ENCODE assay signal across 8 cellular contexts in the genomic region with DNA sequence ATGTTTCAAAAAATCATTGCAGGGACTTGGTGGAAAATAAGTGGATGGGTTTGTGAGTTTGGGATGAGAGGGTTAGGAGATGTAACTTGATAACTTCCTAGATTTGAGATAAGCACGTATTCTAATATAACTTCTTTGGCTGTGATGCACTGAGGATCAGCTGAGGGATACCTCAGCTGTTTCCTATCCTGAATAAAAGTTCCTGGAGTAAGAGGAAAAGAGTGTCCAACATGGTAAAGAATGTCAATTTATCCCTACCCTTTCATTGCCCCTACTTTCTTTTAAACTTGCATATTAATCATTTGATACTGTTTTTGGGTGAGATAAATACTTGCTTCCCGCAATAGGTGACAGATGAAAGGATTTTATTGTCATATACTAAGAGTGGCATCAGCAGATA. TPM values are rescaled to one million over a fixed set of nuclear protein-coding genes. Genes with fewer than 3 reads are reported as not detected.
DNase-seq lines count a peak whose midpoint lies in the region; ATAC-seq and TF ChIP-seq lines count a peak whose summit lies in the region.

No MANE protein-coding gene starts in this region.

- H3K9me3 Mint-ChIP-seq in natural killer cell treated with Interleukin-12 subunit alpha and Interleukin-12 subunit beta and Interleukin-15 and Interleukin-18, amount 100 ng/mL, for 72 hours = no peaks in the 10 kb centered on the region

- peak overlapping the region; percentile 80 for H3K27ac ChIP-seq in KOPT-K1 (ENCODE audit: low read depth, low read length, poor library complexity, severe bottlenecking)

- no peak for ATAC-seq in natural killer cell treated with Interleukin-12 subunit alpha and Interleukin-12 subunit beta and Interleukin-15 and Interleukin-18, amount 100 ng/mL, for 72 hours
- no peak for ATAC-seq in GM18858 (IDR thresholded peaks at IDR 0.05; ENCODE audit: unreplicated experiment)

- H3K36me3 Mint-ChIP-seq in natural killer cell treated with Interleukin-12 subunit alpha and Interleukin-12 subunit beta and Interleukin-15 and Interleukin-18, amount 100 ng/mL, for 72 hours = no peaks in the 10 kb centered on the region

- H3K4me1 Mint-ChIP-seq in natural killer cell treated with Interleukin-12 subunit alpha and Interleukin-12 subunit beta and Interleukin-15 and Interleukin-18, amount 100 ng/mL, for 72 hours (ENCODE audit: low read depth in 2 of 2) = peaks cover 35 to 40% of the 10 kb centered on the region in 2 donors

- H3K36me3 ChIP-seq in KOPT-K1 (ENCODE audit: insufficient read depth, low read length) = no peaks in the 10 kb centered on the region

- TF ChIP-seq CTCF in AG09309 (IDR thresholded peaks at IDR 0.05; ENCODE audit: control insufficient read depth, insufficient read depth, low read depth, low read length, missing control alignments) = no peak
- no peak for TF ChIP-seq CTCF in choroid plexus epithelial cell (conservative IDR thresholded peaks at IDR 0.05; ENCODE audit: low read depth, low read length)

- peak overlapping the region; percentile 99 for H3K4me3 Mint-ChIP-seq in natural killer cell treated with Interleukin-12 subunit alpha and Interleukin-12 subunit beta and Interleukin-15 and Interleukin-18, amount 100 ng/mL, for 72 hours

- peak overlapping the region; percentile 89 to 96 for H3K27ac Mint-ChIP-seq in natural killer cell treated with Interleukin-12 subunit alpha and Interleukin-12 subunit beta and Interleukin-15 and Interleukin-18, amount 100 ng/mL, for 72 hours

- DNase-seq in AG09309 (ENCODE audit: low read depth) (no peak), choroid plexus epithelial cell (ENCODE audit: low read depth) (no peak), SIG-M5 (lab: John Stamatoyannopoulos, UW) (no peak)
- DNase-seq in natural killer cell treated with Interleukin-12 subunit alpha and Interleukin-12 subunit beta and Interleukin-15 and Interleukin-18, amount 100 ng/mL, for 72 hours (ENCODE audit: low spot score) = no peak
- no peak for DNase-seq in effector CD8-positive, alpha-beta T cell (lab: John Stamatoyannopoulos, UW)
- no peak for DNase-seq in activated CD4-positive, CD25-positive, alpha-beta regulatory T cell treated with anti-CD3 and anti-CD28 coated beads, Interleukin-2, amount 50 U/mL, for 72 hours

- H3K4me3 ChIP-seq in AG09309 (ENCODE audit: control insufficient read depth, low read depth, low read length) (peak overlapping the region; percentile 93), choroid plexus epithelial cell (ENCODE audit: low read depth, low read length) (peak overlapping the region; percentile 89)

- H3K9me3 ChIP-seq in KOPT-K1 (ENCODE audit: insufficient read depth, low read length, poor library complexity, severe bottlenecking) = no peaks in the 10 kb centered on the region

- H3K27me3 Mint-ChIP-seq in natural killer cell treated with Interleukin-12 subunit alpha and Interleukin-12 subunit beta and Interleukin-15 and Interleukin-18, amount 100 ng/mL, for 72 hours = peaks cover 2 to 5% of the 10 kb centered on the region in 2 donors

RNA-seq across cellular contexts. Expression of a gene that starts 1.5 kb away (rescaled TPM):
- 10 to 100 TPM; 59.7 to 66.9 TPM for total RNA-seq in natural killer cell treated with Interleukin-12 subunit alpha and Interleukin-12 subunit beta and Interleukin-15 and Interleukin-18, amount 100 ng/mL, for 72 hours
